ENCODE assay signal across 11 cellular contexts in the genomic region with DNA sequence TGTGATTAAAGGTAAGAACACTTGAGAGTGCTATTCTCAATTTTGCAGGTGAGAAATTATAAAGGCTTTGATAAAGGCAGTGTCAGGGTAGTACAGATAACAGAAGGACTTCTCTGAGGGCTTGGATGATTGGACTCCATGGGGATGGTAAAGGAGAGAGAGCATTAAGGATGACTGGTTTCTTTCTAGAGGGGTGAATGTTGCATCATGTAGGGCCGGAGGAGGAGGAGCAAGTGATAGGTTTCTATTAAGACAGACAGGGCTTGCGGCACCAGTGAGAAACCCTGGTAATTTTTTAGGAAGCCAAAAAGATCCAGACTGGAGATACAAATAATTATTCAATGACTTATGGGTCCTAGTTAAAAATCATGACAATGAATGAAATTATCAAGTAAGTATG.
"Had no signal": no experiment of that assay in that cellular context is flagged by ENCODE, and none has a peak within 500 bp of the region (broad histone marks: within the 10 kb centered on the region; RNA-seq: fewer than 3 reads in every experiment).

No MANE protein-coding gene starts in this region.

- H2AFZ ChIP-seq: GM23248, GM23338 had no signal

- ATAC-seq: GM23338, HCT116 had no signal

- H3K4me3 ChIP-seq: GM23248, GM23338, HAP-1 had no signal

- H3K4me2 ChIP-seq: GM23338 had no signal

- H3K9me3 ChIP-seq: HAP-1 had no signal

- H3K9ac ChIP-seq: GM23248 had no signal

- DNase-seq: GM23248, GOT3, H7, H9, HCEC 1CT, HFFc6 had no signal

- H3K36me3 ChIP-seq: HAP-1 had no signal

- FAIRE-seq: H1, H54 had no signal

- H3K4me1 ChIP-seq: HAP-1 had no signal

- H3K27ac ChIP-seq: GM23248 had no signal
